ENCODE assay signal across 1 cellular context in the genomic region with DNA sequence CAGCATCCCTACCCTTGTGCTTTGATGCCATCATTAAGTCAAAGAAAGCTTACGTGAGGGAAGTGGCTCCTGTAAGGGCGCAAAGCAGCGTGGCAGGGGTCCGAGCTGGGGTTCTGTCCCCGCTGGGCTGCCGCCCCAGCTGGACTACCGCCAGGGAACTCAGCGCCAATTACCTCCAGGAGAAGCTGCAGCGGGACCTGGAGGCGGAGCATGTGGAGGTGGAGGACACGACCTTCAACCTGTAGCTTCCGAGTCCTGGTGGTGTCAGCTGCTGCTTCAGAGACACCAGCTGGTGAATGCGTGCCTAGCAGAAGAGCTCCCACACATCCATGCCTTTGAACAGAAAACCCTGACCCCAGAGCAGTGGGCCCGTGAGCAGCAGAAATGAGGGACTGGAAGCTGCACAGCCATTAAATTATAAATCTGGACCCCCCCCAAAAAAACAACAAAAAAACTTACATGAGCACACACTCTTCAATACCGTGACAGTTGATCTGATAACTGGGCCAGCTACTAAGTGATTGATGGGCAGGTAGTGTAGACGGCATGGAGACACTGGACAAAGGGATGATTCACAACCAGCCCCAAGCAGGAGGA.
TF ChIP-seq lines count a peak whose summit lies in the region.

No MANE protein-coding gene starts in this region.

TF ChIP-seq in H1, 55 proteins besides CTCF, POLR2A, EP300 and RAD21:
- TF ChIP-seq, protein P1, sequence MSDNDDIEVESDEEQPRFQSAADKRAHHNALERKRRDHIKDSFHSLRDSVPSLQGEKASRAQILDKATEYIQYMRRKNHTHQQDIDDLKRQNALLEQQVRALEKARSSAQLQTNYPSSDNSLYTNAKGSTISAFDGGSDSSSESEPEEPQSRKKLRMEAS (IDR thresholded peaks at IDR 0.05), result peak; percentile 52; the same call in 1 of the 2 replicates
- TF ChIP-seq TBP (IDR thresholded peaks at IDR 0.05; ENCODE audit: low read depth, low read length) (no peak; the same call in 1 of the 2 replicates), ASH2L (IDR thresholded peaks at IDR 0.05; ENCODE audit: low read length) (peak; percentile 31), BCL11A (IDR thresholded peaks at IDR 0.05; ENCODE audit: low read depth in 2 of 2, low read length in 2 of 2) (no peak), CHD2 (IDR thresholded peaks at IDR 0.05; ENCODE audit: low read length) (no peak)
